Comparison of ENCODE assay signal across 7 cellular contexts in genomic region chr13:78659450-78660110, GRCh38. TPM values are rescaled to one million over a fixed set of nuclear protein-coding genes. Genes with fewer than 3 reads are reported as not detected.
DNase-seq lines count a peak whose midpoint lies in the region; ATAC-seq lines count a peak whose summit lies in the region.

No MANE protein-coding gene starts in this region.

- peaks cover 28 to 32% of the 10 kb centered on the region in 2 donors for H3K36me3 Mint-ChIP-seq in activated naive CD4-positive, alpha-beta T cell treated with anti-CD3 and anti-CD28 coated beads, Interleukin-2, amount 50 U/mL, for 72 hours
- H3K36me3 Mint-ChIP-seq in stimulated activated memory B cell treated with anti-CD40 and anti-IgM and Interleukin-4, amounts not matched to agents 10 μg/mL and 1 μg/mL and 100 μg/mL, for 72 hours, result peaks cover 10% of the 10 kb centered on the region

- peak overlapping the region; percentile 96 for H3K4me3 Mint-ChIP-seq in stimulated activated memory B cell treated with anti-CD40 and anti-IgM and Interleukin-4, amounts not matched to agents 10 μg/mL and 1 μg/mL and 100 μg/mL, for 72 hours

- H3K27ac Mint-ChIP-seq in activated naive CD4-positive, alpha-beta T cell treated with anti-CD3 and anti-CD28 coated beads, Interleukin-2, amount 50 U/mL, for 72 hours, result peak overlapping the region; percentile 97 to 100
- peak overlapping the region; percentile 87 for H3K27ac Mint-ChIP-seq in stimulated activated memory B cell treated with anti-CD40 and anti-IgM and Interleukin-4, amounts not matched to agents 10 μg/mL and 1 μg/mL and 100 μg/mL, for 72 hours

- no peaks in the 10 kb centered on the region for H3K9me3 ChIP-seq in iPS-18c (ENCODE audit: control insufficient read depth, insufficient read depth, low read length)

- no peak for DNase-seq in activated naive CD4-positive, alpha-beta T cell treated with anti-CD3 and anti-CD28 coated beads, Interleukin-2, amount 50 U/mL, for 72 hours (ENCODE audit: low spot score in 2 of 2)
- no peak for DNase-seq in activated CD4-positive, alpha-beta T cell treated with anti-CD3 and anti-CD28 coated beads for 4 hours
- no peak for DNase-seq in activated CD4-positive, CD25-positive, alpha-beta regulatory T cell treated with anti-CD3 and anti-CD28 coated beads, Interleukin-2, amount 50 U/mL, for 72 hours
- DNase-seq in T1000 (lab: John Stamatoyannopoulos, UW), result no peak

- H3K27me3 Mint-ChIP-seq in stimulated activated memory B cell treated with anti-CD40 and anti-IgM and Interleukin-4, amounts not matched to agents 10 μg/mL and 1 μg/mL and 100 μg/mL, for 72 hours, result no peaks in the 10 kb centered on the region

- H3K4me1 Mint-ChIP-seq in stimulated activated memory B cell treated with anti-CD40 and anti-IgM and Interleukin-4, amounts not matched to agents 10 μg/mL and 1 μg/mL and 100 μg/mL, for 72 hours, result peaks cover 35% of the 10 kb centered on the region

- peak; percentile 7 for ATAC-seq in HG02588 (IDR thresholded peaks at IDR 0.05; ENCODE audit: unreplicated experiment)
- ATAC-seq in activated naive CD4-positive, alpha-beta T cell treated with anti-CD3 and anti-CD28 coated beads, Interleukin-2, amount 50 U/mL, for 72 hours, result no peak
- ATAC-seq in stimulated activated memory B cell treated with anti-CD40 and anti-IgM and Interleukin-4, amounts not matched to agents 10 μg/mL and 1 μg/mL and 100 μg/mL, for 72 hours, result no peak

- peak overlapping the region; percentile 93 for H3K4me3 ChIP-seq in iPS-18c (ENCODE audit: insufficient read depth, low read depth, low read length)

- H3K9me3 Mint-ChIP-seq in activated naive CD4-positive, alpha-beta T cell treated with anti-CD3 and anti-CD28 coated beads, Interleukin-2, amount 50 U/mL, for 72 hours, result no peaks in the 10 kb centered on the region
- no peaks in the 10 kb centered on the region for H3K9me3 Mint-ChIP-seq in stimulated activated memory B cell treated with anti-CD40 and anti-IgM and Interleukin-4, amounts not matched to agents 10 μg/mL and 1 μg/mL and 100 μg/mL, for 72 hours

RNA-seq across cellular contexts. Expression of gene OBI1, which starts 0.6 kb away (rescaled TPM):
- total RNA-seq in activated naive CD4-positive, alpha-beta T cell treated with anti-CD3 and anti-CD28 coated beads, Interleukin-2, amount 50 U/mL, for 72 hours, result 10 to 100 TPM; 14.8 to 16.9 TPM

RNA-seq across cellular contexts. Expression of gene POU4F1, which starts 56.2 kb away (rescaled TPM):
- under 1 TPM; 0.11 to 0.25 TPM for total RNA-seq in activated naive CD4-positive, alpha-beta T cell treated with anti-CD3 and anti-CD28 coated beads, Interleukin-2, amount 50 U/mL, for 72 hours
